Comparison of ENCODE assay signal across 6 cellular contexts in the genomic region with DNA sequence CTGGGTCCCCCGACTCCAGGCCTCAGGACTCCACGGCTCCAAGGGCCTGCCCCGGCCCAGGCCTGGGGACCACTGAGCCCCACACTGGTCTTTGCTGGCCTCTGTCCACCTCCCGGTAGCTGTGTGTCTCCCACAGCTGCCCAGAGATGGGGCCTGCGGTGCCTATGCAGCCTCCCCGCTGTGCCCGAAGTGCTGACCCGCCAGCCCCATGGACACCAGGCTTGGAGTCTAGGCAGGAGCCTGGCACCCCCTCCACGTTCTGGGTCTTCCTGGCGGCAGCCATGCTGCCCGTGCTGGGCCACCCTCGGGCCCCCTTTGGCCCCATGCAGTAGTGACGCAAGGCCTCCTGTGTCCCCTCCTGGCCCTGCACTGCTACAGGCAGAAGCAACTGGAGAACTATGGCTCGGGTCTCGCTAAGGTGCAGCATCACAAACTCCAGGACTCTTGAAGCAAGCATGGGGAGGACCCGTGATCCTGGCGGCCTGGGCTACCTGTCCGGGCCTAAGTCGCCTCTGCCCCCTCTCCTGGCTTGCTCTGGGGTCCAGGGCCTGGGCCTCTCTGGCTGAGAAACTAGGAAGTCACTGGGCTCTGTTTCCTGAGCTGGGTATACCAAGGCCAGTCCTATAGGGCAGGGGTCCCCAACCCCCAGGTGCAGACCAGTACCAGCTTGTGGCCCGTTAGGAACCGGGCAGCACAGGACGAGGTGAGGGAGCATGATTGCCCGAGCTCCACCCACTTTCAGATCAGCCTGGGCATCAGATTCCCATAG. TPM values are rescaled to one million over a fixed set of nuclear protein-coding genes. Genes with fewer than 3 reads are reported as not detected.
DNase-seq lines count a peak whose midpoint lies in the region; ATAC-seq and TF ChIP-seq lines count a peak whose summit lies in the region.

No MANE protein-coding gene starts in this region.

- peaks cover 7% of the 10 kb centered on the region for H3K4me1 Mint-ChIP-seq in neural crest cell

- CTCF ChIA-PET in AG04450 (lab: Charles Lee) (interaction anchor here (0.9 to 1.3 kb wide), 2 partner anchors 12 to 23 kb away, joined by 3 to 4 read pairs; no protein-coding TSS in a partner anchor), mammary epithelial cell (lab: Charles Lee; ENCODE audit: low non-redundant PET) (no interaction called here)

- no TSS peak for BruUV-seq in mammary epithelial cell (replicated peaks; lab: Mats Ljungman, UMichigan)

- TF ChIP-seq CTCF in AG04450 (IDR thresholded peaks at IDR 0.05; ENCODE audit: low read depth, low read length) (no peak), mammary epithelial cell (conservative IDR thresholded peaks at IDR 0.05 in 1 of 2, IDR thresholded peaks at IDR 0.05 in 1 of 2; ENCODE audit: extremely low read depth in 1 of 2, insufficient read depth in 1 of 2, low read depth in 1 of 2, low read length in 2 of 2) (no peak), neural crest cell (conservative IDR thresholded peaks at IDR 0.05) (no peak)

- H3K4me1 ChIP-seq in mammary epithelial cell (ENCODE audit: insufficient read depth, low read length), result peaks cover 30% of the 10 kb centered on the region

- peak overlapping the region; percentile 90 for H3K4me3 Mint-ChIP-seq in neural crest cell

- WGBS in mammary epithelial cell (ENCODE audit: low coverage, missing lambda C conversion rate), result 48% methylated on average over 19 of the region's 23 CpGs

- dilution Hi-C loops in mammary epithelial cell (cut with HindIII; ENCODE audit: low sequenced_read_pairs), result loop anchor here (10.0 kb wide), 1 partner anchor 220 kb away; no protein-coding TSS in a partner anchor

- H2AFZ ChIP-seq in mammary epithelial cell (ENCODE audit: low read depth, low read length), result peak overlapping the region; percentile 96

- peaks cover 11% of the 10 kb centered on the region for H3K36me3 ChIP-seq in mammary epithelial cell (ENCODE audit: insufficient read depth, low read length)

- H3K79me2 ChIP-seq in mammary epithelial cell (ENCODE audit: insufficient read depth, low read length), result peaks cover 31% of the 10 kb centered on the region

- H3K27me3 ChIP-seq in AG04450 (ENCODE audit: control insufficient read depth, insufficient read depth, low read length) (no peaks in the 10 kb centered on the region), mammary epithelial cell (ENCODE audit: insufficient read depth, low read length) (no peaks in the 10 kb centered on the region)

- in situ Hi-C loops in mammary epithelial cell (cut with MboI; ENCODE audit: low sequenced_read_pairs in 2 of 2), result no loop called here

- no peaks in the 10 kb centered on the region; the same call in 1 of the 2 replicates for H3K9me3 ChIP-seq in AG04450 (ENCODE audit: control insufficient read depth, insufficient read depth, low read length)
- H3K9me3 ChIP-seq in mammary epithelial cell (replicated peaks; ENCODE audit: insufficient read depth, low read length), result no peaks in the 10 kb centered on the region

- no peaks in the 10 kb centered on the region for H3K27me3 Mint-ChIP-seq in neural crest cell (ENCODE audit: low read depth)

- no peak overlapping the region for H3K27ac Mint-ChIP-seq in neural crest cell (ENCODE audit: unreplicated experiment)

- DNase-seq in AG04450 (ENCODE audit: low read depth, low spot score) (no peak), mammary epithelial cell (no peak), neural crest cell (ENCODE audit: low read depth, low spot score) (no peak), HT-29 (ENCODE audit: low spot score) (no peak), inferior parietal cortex (ENCODE audit: extremely low spot score) (no peak)

- peak overlapping the region; percentile 78 for H3K9ac ChIP-seq in mammary epithelial cell (ENCODE audit: insufficient read depth, low read length)

- H3K4me2 ChIP-seq in mammary epithelial cell (ENCODE audit: insufficient read depth, low read depth, low read length), result peak overlapping the region; percentile 89

- peak; percentile 3 for ATAC-seq in HG02970 (IDR thresholded peaks at IDR 0.05; ENCODE audit: low FRiP score, unreplicated experiment)

- POLR2A ChIA-PET in AG04450 (lab: Yijun Ruan, JAX), result no interaction called here

- H3K27ac ChIP-seq in AG04450 (ENCODE audit: low read depth, low read length), result peak overlapping the region; percentile 21
- H3K27ac ChIP-seq in mammary epithelial cell (ENCODE audit: insufficient read depth, low read depth, low read length), result peak overlapping the region; percentile 86

- H3K36me3 Mint-ChIP-seq in neural crest cell (ENCODE audit: low read depth), result peaks cover 7% of the 10 kb centered on the region

- no peaks in the 10 kb centered on the region for H4K20me1 ChIP-seq in mammary epithelial cell (ENCODE audit: insufficient read depth, low read length)

- H3K9me3 Mint-ChIP-seq in neural crest cell, result no peaks in the 10 kb centered on the region

- intact Hi-C loops in mammary epithelial cell (cut with micrococcal nuclease), result loop anchor here (2.0 kb wide), 1 partner anchor 176 kb away; the partner anchor contains the start of genes PIGG and ZNF721

- H3K4me3 ChIP-seq in AG04450 (ENCODE audit: low read depth, low read length) (peak overlapping the region; percentile 76), mammary epithelial cell (replicated peaks in 1 of 3; ENCODE audit: insufficient read depth in 1 of 3, low read depth in 2 of 3, low read length in 3 of 3) (peak overlapping the region; percentile 78 to 93 (median 92))

RNA-seq across cellular contexts. Expression of gene MYL5, which starts 0.9 kb away (rescaled TPM):
- polyA plus RNA-seq in AG04450 (2011; rRNA removed) (12.3 and 13.0 TPM in 2 replicates), mammary epithelial cell (10.7 TPM)
- polyA minus RNA-seq in AG04450 (2011; rRNA and poly(A)+ RNA removed), result 4.6 and 8.0 TPM in 2 replicates
- total RNA-seq in mammary epithelial cell (10 to 100 TPM; 11.2 to 31.9 TPM), neural crest cell (10.6 and 10.8 TPM in 2 replicates)
- not detected for polyA minus RNA-seq in mammary epithelial cell
- total RNA-seq in HT-29 (2014; rRNA removed; shearing (Covaris generic)), result 10.9 and 12.6 TPM in 2 replicates

RNA-seq across cellular contexts. Expression of gene ATP5ME, which starts 1.1 kb away (rescaled TPM):
- polyA plus RNA-seq in AG04450 (2011; rRNA removed) (262 and 313 TPM in 2 replicates), mammary epithelial cell (486 TPM)
- polyA minus RNA-seq in AG04450 (2011; rRNA and poly(A)+ RNA removed), result 57.6 and 68.0 TPM in 2 replicates
- total RNA-seq in mammary epithelial cell (100 to 1,000 TPM in 1 of 2 donors, 10 to 100 TPM in 1; 38.7 to 284 TPM), neural crest cell (278 and 281 TPM in 2 replicates)
- polyA minus RNA-seq in mammary epithelial cell, result 109 TPM
- 378 and 389 TPM in 2 replicates for total RNA-seq in HT-29 (2014; rRNA removed; shearing (Covaris generic))

RNA-seq across cellular contexts. Expression of gene SLC49A3, which starts 13.7 kb away (rescaled TPM):
- polyA plus RNA-seq in AG04450 (2011; rRNA removed), result 0.11 TPM in 1 of 2 replicates, not detected in the other
- polyA minus RNA-seq in AG04450 (2011; rRNA and poly(A)+ RNA removed), result not detected in 2 replicates
- total RNA-seq in mammary epithelial cell, result under 1 TPM in 1 of 2 donors, not detected in 1; 0.83 TPM
- polyA plus RNA-seq in mammary epithelial cell, result not detected
- not detected for polyA minus RNA-seq in mammary epithelial cell
- total RNA-seq in neural crest cell, result 0.77 and 0.91 TPM in 2 replicates
- total RNA-seq in HT-29 (2014; rRNA removed; shearing (Covaris generic)), result 0.56 TPM in 1 of 2 replicates, not detected in the other

RNA-seq across cellular contexts. Expression of gene PCGF3, which starts 30.4 kb away (rescaled TPM):
- polyA plus RNA-seq in AG04450 (2011; rRNA removed) (37.2 and 44.2 TPM in 2 replicates), mammary epithelial cell (34.2 TPM)
- 49.1 and 74.2 TPM in 2 replicates for polyA minus RNA-seq in AG04450 (2011; rRNA and poly(A)+ RNA removed)
- total RNA-seq in mammary epithelial cell (10 to 100 TPM; 35.0 to 38.2 TPM), neural crest cell (58.5 and 61.2 TPM in 2 replicates)
- polyA minus RNA-seq in mammary epithelial cell, result 77.3 TPM
- total RNA-seq in HT-29 (2014; rRNA removed; shearing (Covaris generic)), result 48.6 and 64.9 TPM in 2 replicates

RNA-seq across cellular contexts. Expression of gene PDE6B, which starts 49.8 kb away (rescaled TPM):
- polyA plus RNA-seq in AG04450 (2011; rRNA removed) (0.20 and 0.64 TPM in 2 replicates), mammary epithelial cell (not detected)
- 0.46 and 0.52 TPM in 2 replicates for polyA minus RNA-seq in AG04450 (2011; rRNA and poly(A)+ RNA removed)
- total RNA-seq in mammary epithelial cell (1 to 10 TPM in 1 of 2 donors, not detected in 1; 3.2 TPM), neural crest cell (3.4 and 4.1 TPM in 2 replicates)
- polyA minus RNA-seq in mammary epithelial cell, result not detected
- not detected in 2 replicates for total RNA-seq in HT-29 (2014; rRNA removed; shearing (Covaris generic))
